28 cellular contexts compared by ENCODE assay signal in genomic region chr20:54337131-54337530, GRCh38.
"Had no signal": no experiment of that assay in that cellular context is flagged by ENCODE, and none has a peak within 500 bp of the region (broad histone marks: within the 10 kb centered on the region; RNA-seq: fewer than 3 reads in every experiment).

No MANE protein-coding gene starts in this region.

- H3K27me3 Mint-ChIP-seq: progenitor cell of endocrine pancreas had no signal

- H3K9me3 ChIP-seq: ovary, psoas muscle, right lobe of liver, sigmoid colon, stomach, thoracic aorta, thyroid gland, tibial nerve, upper lobe of left lung, vagina had no signal

- H3K4me3 Mint-ChIP-seq: natural killer cell; nephron; neural progenitor cell; stimulated activated effector memory CD8-positive, alpha-beta T cell treated with anti-CD3 and anti-CD28 coated beads, Interleukin-12 subunit alpha, Interleukin-12 subunit beta, amount 100 ng/mL, for 72 hours; stimulated activated naive B cell treated with anti-CD40 and anti-IgM and Interleukin-4, amounts not matched to agents 10 μg/mL and 1 μg/mL and 100 μg/mL, for 72 hours; stimulated activated naive CD8-positive, alpha-beta T cell treated with anti-CD3 and anti-CD28 coated beads, Interleukin-15, Interleukin-2, amounts not matched to agents 100 ng/mL and 50 ng/mL, for 24 hours had no signal

- DNase-seq: natural killer cell; occipital lobe; ovary; posterior cingulate gyrus; psoas muscle; right cardiac atrium; right lobe of liver; sigmoid colon; small intestine; stimulated activated CD4-positive, alpha-beta T cell treated with anti-CD3 and anti-CD28 coated beads, Interleukin-15, amount 100 ng/mL, for 24 hours; stimulated activated CD4-positive, alpha-beta T cell treated with anti-CD3 and anti-CD28 coated beads, Interleukin-2, amount 100 ng/mL, for 24 hours; stimulated activated CD4-positive, alpha-beta T cell treated with anti-CD3 and anti-CD28 coated beads, Interleukin-2, amount 100 ng/mL, for 48 hours; stimulated activated CD4-positive, alpha-beta T cell treated with anti-CD3 and anti-CD28 coated beads, Interleukin-4, amount 100 ng/mL, for 24 hours; stimulated activated naive B cell treated with anti-CD40 and anti-IgM and Interleukin-4, amounts not matched to agents 10 μg/mL and 1 μg/mL and 100 μg/mL, for 72 hours; stimulated activated naive CD4-positive, alpha-beta T cell treated with Interleukin-2 at 50 U/mL for 16 hours; stomach; thyroid gland; trophoblast cell; upper lobe of left lung had no signal

- H3K4me1 Mint-ChIP-seq: natural killer cell; neural progenitor cell; stimulated activated effector memory CD8-positive, alpha-beta T cell treated with anti-CD3 and anti-CD28 coated beads, Interleukin-12 subunit alpha, Interleukin-12 subunit beta, amount 100 ng/mL, for 72 hours; stimulated activated naive B cell treated with anti-CD40 and anti-IgM and Interleukin-4, amounts not matched to agents 10 μg/mL and 1 μg/mL and 100 μg/mL, for 72 hours had no signal

- H3K27me3 ChIP-seq: neural progenitor cell, ovary, right lobe of liver, sigmoid colon, stomach, thyroid gland, tibial nerve, upper lobe of left lung, vagina had no signal

- H3K27ac Mint-ChIP-seq: natural killer cell; nephron; neural progenitor cell; progenitor cell of endocrine pancreas; stimulated activated effector memory CD8-positive, alpha-beta T cell treated with anti-CD3 and anti-CD28 coated beads, Interleukin-12 subunit alpha, Interleukin-12 subunit beta, amount 100 ng/mL, for 72 hours; stimulated activated naive B cell treated with anti-CD40 and anti-IgM and Interleukin-4, amounts not matched to agents 10 μg/mL and 1 μg/mL and 100 μg/mL, for 72 hours; stimulated activated naive CD8-positive, alpha-beta T cell treated with anti-CD3 and anti-CD28 coated beads, Interleukin-15, Interleukin-2, amounts not matched to agents 100 ng/mL and 50 ng/mL, for 24 hours had no signal

- H3K27ac ChIP-seq: neural progenitor cell, ovary, parathyroid adenoma, psoas muscle, right lobe of liver, sigmoid colon, stomach, thoracic aorta, thyroid gland, tibial nerve, upper lobe of left lung, vagina had no signal

- ATAC-seq: natural killer cell; psoas muscle; right cardiac atrium; right lobe of liver; stimulated activated effector memory CD8-positive, alpha-beta T cell treated with anti-CD3 and anti-CD28 coated beads, Interleukin-12 subunit alpha, Interleukin-12 subunit beta, amount 100 ng/mL, for 72 hours; stimulated activated naive B cell treated with anti-CD40 and anti-IgM and Interleukin-4, amounts not matched to agents 10 μg/mL and 1 μg/mL and 100 μg/mL, for 72 hours had no signal

- H3K36me3 Mint-ChIP-seq: natural killer cell; neural progenitor cell; stimulated activated effector memory CD8-positive, alpha-beta T cell treated with anti-CD3 and anti-CD28 coated beads, Interleukin-12 subunit alpha, Interleukin-12 subunit beta, amount 100 ng/mL, for 72 hours; stimulated activated naive B cell treated with anti-CD40 and anti-IgM and Interleukin-4, amounts not matched to agents 10 μg/mL and 1 μg/mL and 100 μg/mL, for 72 hours had no signal
